In the genomic region with DNA sequence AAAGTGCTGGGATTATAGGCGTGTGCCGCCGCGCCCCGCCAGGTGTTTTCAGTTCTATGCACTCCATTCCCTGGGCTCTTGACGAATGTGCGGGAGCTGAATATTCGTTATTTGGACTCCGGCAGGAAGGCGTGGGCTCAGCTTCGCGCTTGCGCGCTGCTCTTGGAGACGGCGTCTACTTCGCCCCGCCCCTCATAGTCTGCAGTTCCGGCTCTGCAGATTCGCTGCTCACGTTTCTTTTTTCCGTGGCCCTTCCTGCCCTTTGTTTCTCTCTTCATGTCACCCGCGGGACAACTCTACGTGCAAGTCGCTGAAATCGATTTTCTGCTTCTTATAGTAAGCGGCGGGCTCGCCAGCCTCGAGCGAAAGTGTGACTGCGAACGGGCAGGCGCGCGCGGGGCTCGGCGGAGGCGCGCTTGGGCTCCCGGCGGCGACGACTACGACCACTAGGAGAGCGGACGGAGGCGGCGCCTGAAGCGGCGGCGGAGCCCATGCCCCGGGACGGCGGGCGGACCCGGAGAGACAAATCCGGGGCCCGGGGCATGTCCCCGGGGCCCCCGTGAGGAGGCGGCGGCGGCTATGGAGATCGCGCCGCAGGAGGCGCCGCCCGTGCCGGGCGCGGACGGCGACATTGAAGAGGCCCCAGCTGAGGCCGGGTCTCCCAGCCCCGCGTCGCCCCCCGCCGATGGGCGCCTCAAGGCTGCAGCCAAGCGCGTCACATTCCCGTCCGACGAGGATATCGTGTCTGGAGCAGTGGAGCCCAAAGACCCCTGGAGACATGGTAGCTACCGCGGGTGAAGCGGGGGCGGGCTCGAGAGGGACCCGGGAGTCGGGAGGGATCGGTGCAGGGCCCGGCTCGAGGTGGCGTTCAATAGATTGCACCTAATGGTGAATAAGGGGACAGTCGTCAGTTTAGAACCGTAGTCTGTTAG, we compare ENCODE assay signal across 8 cellular contexts. TPM values are rescaled to one million over a fixed set of nuclear protein-coding genes. Genes with fewer than 3 reads are reported as not detected.
DNase-seq lines count a peak whose midpoint lies in the region; ATAC-seq and TF ChIP-seq lines count a peak whose summit lies in the region.

A gene with protein sequence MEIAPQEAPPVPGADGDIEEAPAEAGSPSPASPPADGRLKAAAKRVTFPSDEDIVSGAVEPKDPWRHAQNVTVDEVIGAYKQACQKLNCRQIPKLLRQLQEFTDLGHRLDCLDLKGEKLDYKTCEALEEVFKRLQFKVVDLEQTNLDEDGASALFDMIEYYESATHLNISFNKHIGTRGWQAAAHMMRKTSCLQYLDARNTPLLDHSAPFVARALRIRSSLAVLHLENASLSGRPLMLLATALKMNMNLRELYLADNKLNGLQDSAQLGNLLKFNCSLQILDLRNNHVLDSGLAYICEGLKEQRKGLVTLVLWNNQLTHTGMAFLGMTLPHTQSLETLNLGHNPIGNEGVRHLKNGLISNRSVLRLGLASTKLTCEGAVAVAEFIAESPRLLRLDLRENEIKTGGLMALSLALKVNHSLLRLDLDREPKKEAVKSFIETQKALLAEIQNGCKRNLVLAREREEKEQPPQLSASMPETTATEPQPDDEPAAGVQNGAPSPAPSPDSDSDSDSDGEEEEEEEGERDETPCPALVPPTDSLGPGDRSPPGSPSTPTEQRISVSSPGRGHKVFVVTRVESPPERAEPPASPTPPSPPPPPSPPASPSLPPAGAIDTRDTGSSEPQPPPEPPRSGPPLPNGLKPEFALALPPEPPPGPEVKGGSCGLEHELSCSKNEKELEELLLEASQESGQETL (plus strand): TSS at position 433 of the 932 bp plus-strand sequence. CDS start 147 bp downstream, at position 580.

- H3K36me3 ChIP-seq in spleen = peaks cover 0 to 30% (median 10%) of the 10 kb centered on the region in 6 donors

- in situ Hi-C loops in ACHN (cut with HindIII; ENCODE audit: low pct_ligation_motif_present, low pct_unique_long_range_greater_than_20kb, low sequenced_read_pairs) = no loop called here

- DNase-seq in ACHN (peak; percentile 96), NCI-H446 (lab: John Stamatoyannopoulos, UW) (peak; percentile 79 to 94), caudate nucleus (lab: John Stamatoyannopoulos, UW) (peak in 60 of 61 donors; percentile 39 to 95 (median 88)), iris pigment epithelial cell (ENCODE audit: low read depth) (peak; percentile 97), spleen (peak; percentile 98)
- peak; percentile 75 to 85 (median 82) for DNase-seq in activated CD4-positive, CD25-positive, alpha-beta regulatory T cell (lab: John Stamatoyannopoulos, UW)

- no peaks in the 10 kb centered on the region for H3K9me3 ChIP-seq in spleen

- peaks cover 17 to 93% (median 63%) of the 10 kb centered on the region in 6 donors for H3K4me1 ChIP-seq in spleen

- peak; percentile 36 for ATAC-seq in GM18873 (IDR thresholded peaks at IDR 0.05; ENCODE audit: low FRiP score, unreplicated experiment)
- ATAC-seq in HG03196 (IDR thresholded peaks at IDR 0.05; ENCODE audit: unreplicated experiment) = peak; percentile 63

- peak in 9 of 11 experiments; percentile 34 to 68 (median 49) for TF ChIP-seq CTCF in spleen (IDR thresholded peaks at IDR 0.05 in 8 of 11, conservative IDR thresholded peaks at IDR 0.05 in 3 of 11)

- H3K27ac ChIP-seq in caudate nucleus (ENCODE audit: low read depth, low read length) (peak within 1 kb of the TSS; percentile 99), spleen (peak within 1 kb of the TSS; percentile 85 to 92 (median 88))

- 0 to 1% (median 0%) methylated on average over 60 to 103 of the region's 103 CpGs for WGBS in spleen, 5 donors

- H3K27me3 ChIP-seq in spleen (replicated peaks in 1 of 7) = no peaks in the 10 kb centered on the region

- TF ChIP-seq POLR2A in spleen (IDR thresholded peaks at IDR 0.05) = peak in 1 of 3 donors; percentile 66

- peak within 1 kb of the TSS; percentile 75 to 100 (median 90) for H3K4me3 ChIP-seq in spleen

- intact Hi-C loops in spleen (cut with DNase I; ENCODE audit: low total_unique reads) = no loop called here

RNA-seq across cellular contexts. Expression of the gene that starts here (rescaled TPM):
- 10 to 100 TPM; 16.2 to 27.1 (median 19.6) TPM for total RNA-seq in spleen
- polyA plus RNA-seq in spleen = 10 to 100 TPM; 14.3 to 36.7 (median 20.3) TPM

Comparison
In these comparisons a context has a peak if more than half of its experiments do, and no peak if none do; other contexts are left out.
1. Peak in every context shown above with its lines: DNase-seq, ATAC-seq, H3K4me3 ChIP-seq and H3K27ac ChIP-seq.